In the genomic region with DNA sequence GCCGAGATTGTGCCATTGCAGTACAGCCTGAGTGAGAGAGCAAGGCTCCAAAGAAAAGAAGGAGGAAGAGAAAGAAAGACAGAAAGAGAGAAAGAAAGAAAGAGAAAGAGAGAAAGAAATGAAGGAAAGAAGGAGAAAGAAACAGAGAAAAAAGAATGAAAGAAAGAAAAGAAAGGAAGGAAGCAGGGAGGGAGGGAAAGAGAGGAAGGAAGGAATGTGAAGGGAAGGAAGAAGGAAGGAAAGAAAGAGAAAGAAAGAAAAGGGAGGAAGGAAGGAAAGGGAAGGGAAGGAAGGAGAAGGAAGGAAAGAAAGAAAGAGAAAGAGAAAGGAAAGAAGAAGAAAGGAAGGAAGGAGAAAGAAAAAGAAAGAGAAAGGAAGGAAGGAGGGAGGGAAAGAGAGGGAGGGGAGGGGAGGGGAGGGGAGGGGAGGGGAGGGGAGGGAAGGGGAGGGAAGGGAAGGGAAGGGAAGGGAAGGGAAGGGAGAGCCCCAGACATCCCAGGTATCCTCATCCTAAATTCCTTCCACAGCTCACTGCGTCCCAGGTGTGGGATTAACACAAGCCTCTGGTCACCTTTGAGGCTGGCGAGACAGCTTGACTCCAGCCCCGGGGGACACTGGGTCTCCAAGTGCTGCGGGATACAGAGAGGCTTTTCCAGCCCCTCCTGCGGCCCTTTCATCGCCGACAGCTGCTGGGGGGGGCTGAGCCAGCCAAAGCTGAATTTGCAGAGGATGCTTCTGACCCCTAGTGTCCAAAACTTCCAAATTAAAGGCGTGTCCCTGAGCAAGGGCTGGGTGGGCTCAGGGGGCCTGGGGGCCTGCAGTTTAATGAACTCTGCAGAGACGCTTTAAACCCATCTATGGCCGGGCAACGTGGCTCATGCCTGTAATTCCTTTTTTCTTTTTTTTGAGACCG, we compare ENCODE assay signal across 12 cellular contexts. TPM values are rescaled to one million over a fixed set of nuclear protein-coding genes. Genes with fewer than 3 reads are reported as not detected.
DNase-seq lines count a peak whose midpoint lies in the region; ATAC-seq, FAIRE-seq and TF ChIP-seq lines count a peak whose summit lies in the region.
"Had no signal": no experiment of that assay in that cellular context is flagged by ENCODE, and none has a peak within 500 bp of the region (broad histone marks: within the 10 kb centered on the region; RNA-seq: fewer than 3 reads in every experiment).

No MANE protein-coding gene starts in this region.

- H3K9me3 ChIP-seq in MG63: no peaks in the 10 kb centered on the region
- no peaks in the 10 kb centered on the region for H3K9me3 ChIP-seq in K562 (replicated peaks; ENCODE audit: control insufficient read depth, insufficient read depth, low read depth, low read length)
- H3K9me3 ChIP-seq in mammary epithelial cell (replicated peaks; ENCODE audit: insufficient read depth, low read length): peaks cover 3% of the 10 kb centered on the region

- DNase-seq in Right ventricle myocardium superior (peak; percentile 15), left ventricle myocardium superior (no peak), MG63 (peak; percentile 52), K562 (ENCODE audit: extremely low read depth in 1 of 4, low spot score in 3 of 4) (peak in 1 of 4 experiments; percentile 5), mammary epithelial cell (no peak), NCI-H748 (lab: John Stamatoyannopoulos, UW; ENCODE audit: unreplicated experiment) (no peak), NCI-H1417 (lab: John Stamatoyannopoulos, UW) (no peak)
- DNase-seq: amygdala, NCI-H2029 treated with DMSO at 0.1 percent for 48 hours had no signal

- H3K4me3 Mint-ChIP-seq in stimulated activated naive CD8-positive, alpha-beta T cell treated with anti-CD3 and anti-CD28 coated beads, Interleukin-15, Interleukin-2, amounts not matched to agents 100 ng/mL and 50 ng/mL, for 24 hours: peak overlapping the region; percentile 3

- intact Hi-C loops in Right ventricle myocardium superior (cut with DNase I): no loop called here
- intact Hi-C loops in left ventricle myocardium superior (cut with micrococcal nuclease): no loop called here
- intact Hi-C loops in K562 (cut with micrococcal nuclease): no loop called here
- intact Hi-C loops in mammary epithelial cell (cut with micrococcal nuclease): no loop called here

- no peaks in the 10 kb centered on the region for H3K9me3 Mint-ChIP-seq in stimulated activated naive CD8-positive, alpha-beta T cell treated with anti-CD3 and anti-CD28 coated beads, Interleukin-15, Interleukin-2, amounts not matched to agents 100 ng/mL and 50 ng/mL, for 24 hours

- no peak for TF ChIP-seq EP300 in K562 (IDR thresholded peaks at IDR 0.05; ENCODE audit: low read length)

- H3K27ac Mint-ChIP-seq in stimulated activated naive CD8-positive, alpha-beta T cell treated with anti-CD3 and anti-CD28 coated beads, Interleukin-15, Interleukin-2, amounts not matched to agents 100 ng/mL and 50 ng/mL, for 24 hours: peak overlapping the region; percentile 32

- CTCF ChIA-PET in K562 (lab: Yijun Ruan, JAX; ENCODE audit: low intra/inter-chr PET ratio) (no interaction called here), mammary epithelial cell (lab: Charles Lee; ENCODE audit: low non-redundant PET) (no interaction called here)

- H3K4me2 ChIP-seq in K562 (ENCODE audit: insufficient read depth, low read length) (no peak overlapping the region), mammary epithelial cell (ENCODE audit: insufficient read depth, low read depth, low read length) (no peak overlapping the region)

- H3K4me1 ChIP-seq in K562 (replicated peaks in 1 of 2; ENCODE audit: control insufficient read depth in 2 of 2, insufficient read depth in 2 of 2, low read length in 2 of 2) (peaks cover 0 to 3% of the 10 kb centered on the region in 2 experiments; a peak in 1 of 5 replicates), mammary epithelial cell (ENCODE audit: insufficient read depth, low read length) (no peaks in the 10 kb centered on the region)

- TF ChIP-seq POLR2A in K562 (conservative IDR thresholded peaks at IDR 0.05): no peak

- H3K4me3 ChIP-seq in MG63: no peak overlapping the region
- no peak overlapping the region for H3K4me3 ChIP-seq in K562
- H3K4me3 ChIP-seq in mammary epithelial cell (replicated peaks in 1 of 3; ENCODE audit: insufficient read depth in 1 of 3, low read depth in 2 of 3, low read length in 3 of 3): no peak overlapping the region

- in situ Hi-C loops in K562 (cut with MboI): loop anchor here (10.0 kb wide), 1 partner anchor 190 kb away; no protein-coding TSS in a partner anchor
- in situ Hi-C loops in mammary epithelial cell (cut with MboI; ENCODE audit: low sequenced_read_pairs in 2 of 2): no loop called here

- POLR2A ChIA-PET in K562 (lab: Yijun Ruan, JAX): no interaction called here

- H3K9ac ChIP-seq in K562 (ENCODE audit: insufficient read depth in 1 of 2, low read depth in 2 of 2, low read length in 2 of 2): no peak overlapping the region
- H3K9ac ChIP-seq in mammary epithelial cell (ENCODE audit: insufficient read depth, low read length): no peak overlapping the region

- WGBS in K562 (ENCODE audit: insufficient coverage, low coverage, missing lambda C conversion rate): 0% methylated on average over 4 of the region's 13 CpGs
- 15% methylated on average over 6 of the region's 13 CpGs for WGBS in mammary epithelial cell (ENCODE audit: low coverage, missing lambda C conversion rate)

- TF ChIP-seq RAD21 in K562 (CRISPR knock-in tag; conservative IDR thresholded peaks at IDR 0.05 in 1 of 2, IDR thresholded peaks at IDR 0.05 in 1 of 2): no peak

- no peak overlapping the region for H2AFZ ChIP-seq in K562 (ENCODE audit: low read depth, low read length)
- H2AFZ ChIP-seq in mammary epithelial cell (ENCODE audit: low read depth, low read length): no peak overlapping the region

- ATAC-seq in Right ventricle myocardium superior (ENCODE audit: poor library complexity): no peak
- ATAC-seq in left ventricle myocardium superior: no peak
- ATAC-seq in K562: peak; percentile 59; the same call in 2 of the 3 replicates

- peak in 2 of 3 experiments; percentile 7 to 11; a peak in 1 of 6 replicates for TF ChIP-seq CTCF in K562 (IDR thresholded peaks at IDR 0.05 in 2 of 3, conservative IDR thresholded peaks at IDR 0.05 in 1 of 3; ENCODE audit: insufficient read depth in 2 of 3, low read depth in 1 of 3, low read length in 3 of 3)
- TF ChIP-seq CTCF in mammary epithelial cell (conservative IDR thresholded peaks at IDR 0.05 in 1 of 2, IDR thresholded peaks at IDR 0.05 in 1 of 2; ENCODE audit: extremely low read depth in 1 of 2, insufficient read depth in 1 of 2, low read depth in 1 of 2, low read length in 2 of 2): peak in 1 of 2 donors; percentile 3

- no peaks in the 10 kb centered on the region for H3K27me3 ChIP-seq in MG63
- no peaks in the 10 kb centered on the region; a peak in 1 of 5 replicates for H3K27me3 ChIP-seq in K562 (ENCODE audit: control insufficient read depth in 2 of 2, insufficient read depth in 2 of 2, low read length in 2 of 2)
- no peaks in the 10 kb centered on the region for H3K27me3 ChIP-seq in mammary epithelial cell (ENCODE audit: insufficient read depth, low read length)

- H3K4me1 Mint-ChIP-seq in stimulated activated naive CD8-positive, alpha-beta T cell treated with anti-CD3 and anti-CD28 coated beads, Interleukin-15, Interleukin-2, amounts not matched to agents 100 ng/mL and 50 ng/mL, for 24 hours (ENCODE audit: low read depth): peaks cover 44% of the 10 kb centered on the region

- no peaks in the 10 kb centered on the region for H3K36me3 Mint-ChIP-seq in stimulated activated naive CD8-positive, alpha-beta T cell treated with anti-CD3 and anti-CD28 coated beads, Interleukin-15, Interleukin-2, amounts not matched to agents 100 ng/mL and 50 ng/mL, for 24 hours (ENCODE audit: low read depth)

- H3K36me3 ChIP-seq in MG63 (no peaks in the 10 kb centered on the region), K562 (ENCODE audit: control insufficient read depth, insufficient read depth, low read length) (no peaks in the 10 kb centered on the region), mammary epithelial cell (ENCODE audit: insufficient read depth, low read length) (no peaks in the 10 kb centered on the region)

- no peaks in the 10 kb centered on the region for H4K20me1 ChIP-seq in K562 (replicated peaks; ENCODE audit: control insufficient read depth, insufficient read depth, low read length)
- H4K20me1 ChIP-seq in mammary epithelial cell (ENCODE audit: insufficient read depth, low read length): no peaks in the 10 kb centered on the region

- H3K27ac ChIP-seq in K562 (ENCODE audit: extremely low read depth, low read depth, low read length) (no peak overlapping the region), mammary epithelial cell (ENCODE audit: insufficient read depth, low read depth, low read length) (no peak overlapping the region)

- BruUV-seq in K562 (replicated peaks; lab: Mats Ljungman, UMichigan) (no TSS peak), mammary epithelial cell (replicated peaks; lab: Mats Ljungman, UMichigan) (no TSS peak)

- dilution Hi-C loops in mammary epithelial cell (cut with HindIII; ENCODE audit: low sequenced_read_pairs): no loop called here

- no peaks in the 10 kb centered on the region for H3K9me1 ChIP-seq in K562 (ENCODE audit: control insufficient read depth, insufficient read depth, low read length)

- no peak for FAIRE-seq in K562 (lab: Jason Lieb, UNC)

- H3K79me2 ChIP-seq in K562 (ENCODE audit: control insufficient read depth, insufficient read depth, low read length) (no peaks in the 10 kb centered on the region), mammary epithelial cell (ENCODE audit: insufficient read depth, low read length) (no peaks in the 10 kb centered on the region)

- H3K27me3 Mint-ChIP-seq in stimulated activated naive CD8-positive, alpha-beta T cell treated with anti-CD3 and anti-CD28 coated beads, Interleukin-15, Interleukin-2, amounts not matched to agents 100 ng/mL and 50 ng/mL, for 24 hours: peaks cover 4% of the 10 kb centered on the region

RNA-seq across cellular contexts. Expression of gene CSF2RA, which starts 24.2 kb away (rescaled TPM):
- 2.9 TPM for total RNA-seq in Right ventricle myocardium superior
- 3.6 TPM for total RNA-seq in left ventricle myocardium superior
- total RNA-seq in MG63 (2014; rRNA removed; shearing (Covaris generic); ENCODE audit: low replicate concordance): 0.79 TPM in 1 of 2 replicates, not detected in the other
- not detected in 2 replicates for total RNA-seq in K562 (2011; cell fraction: chromatin; rRNA removed; ENCODE audit: low replicate concordance)
- not detected in 2 replicates for total RNA-seq in K562 (2011; cell fraction: nucleolus; rRNA removed)
- total RNA-seq in K562 (2011; cell fraction: nucleoplasm; rRNA removed): not detected in 2 replicates
- not detected in 2 replicates for total RNA-seq in K562 (2014; rRNA removed)
- not detected in 2 replicates for total RNA-seq in K562 (2014; rRNA removed; fragmentation: Illumina TruSeq; extraction: Trizol)
- not detected in 2 replicates for total RNA-seq in K562 (2015; rRNA removed; fragmentation: Illumina TruSeq; extraction: Trizol)
- not detected in 2 replicates for total RNA-seq in K562 (2021)
- not detected in 2 replicates for polyA plus RNA-seq in K562 (2011; rRNA removed)
- polyA plus RNA-seq in K562 (2011; cell fraction: cytosol; rRNA removed): not detected in 2 replicates
- polyA plus RNA-seq in K562 (2011; cell fraction: nucleus; rRNA removed): not detected in 2 replicates
- polyA plus RNA-seq in K562 (2012): 0.29 TPM in 1 of 2 replicates, not detected in the other
- polyA plus RNA-seq in K562 (2014; fragmentation: Illumina TruSeq; extraction: Trizol): not detected in 2 replicates
- polyA plus RNA-seq in K562 (2014; fragmentation: Nextera tagmentation; extraction: Ambion mirVana): not detected
- not detected in 2 replicates for polyA plus RNA-seq in K562 (2014; rRNA removed)
- not detected in 2 replicates for polyA minus RNA-seq in K562 (2011; rRNA and poly(A)+ RNA removed)
- polyA minus RNA-seq in K562 (2011; cell fraction: cytosol; rRNA and poly(A)+ RNA removed): not detected in 2 replicates
- polyA minus RNA-seq in K562 (2011; cell fraction: nucleus; rRNA and poly(A)+ RNA removed): not detected in 2 replicates
- not detected for total RNA-seq in mammary epithelial cell
- polyA plus RNA-seq in mammary epithelial cell: not detected
- not detected for polyA minus RNA-seq in mammary epithelial cell
- total RNA-seq: epithelial cell of proximal tubule, lung microvascular endothelial cell had no signal

RNA-seq across cellular contexts. Expression of gene CRLF2, which starts 32.0 kb away (rescaled TPM):
- total RNA-seq in Right ventricle myocardium superior (not detected), left ventricle myocardium superior (not detected), K562 (2014; rRNA removed) (not detected in 2 replicates), K562 (2014; rRNA removed; fragmentation: Illumina TruSeq; extraction: Trizol) (not detected in 2 replicates), K562 (2015; rRNA removed; fragmentation: Illumina TruSeq; extraction: Trizol) (not detected in 2 replicates), K562 (2021) (not detected in 2 replicates), mammary epithelial cell (not detected)
- 0.59 and 1.7 TPM in 2 replicates for total RNA-seq in MG63 (2014; rRNA removed; shearing (Covaris generic); ENCODE audit: low replicate concordance)
- total RNA-seq in K562 (2011; cell fraction: chromatin; rRNA removed; ENCODE audit: low replicate concordance): not detected in 2 replicates
- total RNA-seq in K562 (2011; cell fraction: nucleolus; rRNA removed): not detected in 2 replicates
- not detected in 2 replicates for total RNA-seq in K562 (2011; cell fraction: nucleoplasm; rRNA removed)
- polyA plus RNA-seq in K562 (2011; rRNA removed) (not detected in 2 replicates), K562 (2014; fragmentation: Illumina TruSeq; extraction: Trizol) (not detected in 2 replicates), K562 (2014; fragmentation: Nextera tagmentation; extraction: Ambion mirVana) (not detected), K562 (2014; rRNA removed) (not detected in 2 replicates), mammary epithelial cell (not detected)
- polyA plus RNA-seq in K562 (2011; cell fraction: cytosol; rRNA removed): not detected in 2 replicates
- not detected in 2 replicates for polyA plus RNA-seq in K562 (2011; cell fraction: nucleus; rRNA removed)
- not detected in 2 replicates for polyA plus RNA-seq in K562 (2012)
- polyA minus RNA-seq in K562 (2011; rRNA and poly(A)+ RNA removed): not detected in 2 replicates
- not detected in 2 replicates for polyA minus RNA-seq in K562 (2011; cell fraction: cytosol; rRNA and poly(A)+ RNA removed)
- polyA minus RNA-seq in K562 (2011; cell fraction: nucleus; rRNA and poly(A)+ RNA removed): not detected in 2 replicates
- polyA minus RNA-seq in mammary epithelial cell: not detected
- total RNA-seq: epithelial cell of proximal tubule, lung microvascular endothelial cell had no signal

Comparison
In these comparisons a context has a peak if more than half of its experiments do, and no peak if none do; other contexts are left out.
1. DNase-seq: peak in Right ventricle myocardium superior (single experiment) and MG63 (single experiment); none in left ventricle myocardium superior (single experiment), mammary epithelial cell (single experiment), NCI-H748 (single experiment) and NCI-H1417 (0 of 3).